ENCODE assay signal across 17 cellular contexts in genomic region chr9:84137968-84138367, GRCh38.
DNase-seq lines count a peak whose midpoint lies in the region; ATAC-seq and TF ChIP-seq lines count a peak whose summit lies in the region.
"Had no signal": no experiment of that assay in that cellular context is flagged by ENCODE, and none has a peak within 500 bp of the region (broad histone marks: within the 10 kb centered on the region; RNA-seq: fewer than 3 reads in every experiment).

No MANE protein-coding gene starts in this region.

- H3K27me3 ChIP-seq in breast epithelium: peaks cover 0 to 28% of the 10 kb centered on the region in 2 donors
- H3K27me3 ChIP-seq in WERI-Rb-1 (ENCODE audit: insufficient read depth, low read depth, severe bottlenecking): no peaks in the 10 kb centered on the region
- no peaks in the 10 kb centered on the region for H3K27me3 ChIP-seq in testis
- H3K27me3 ChIP-seq: SJCRH30 had no signal

- intact Hi-C loops in MCF 10A (cut with micrococcal nuclease) (loop anchor here (2.0 to 5.0 kb wide), 3 partner anchors 33 to 201 kb away; partner anchors contain the start of genes HNRNPK and RMI1), breast epithelium (cut with DNase I; ENCODE audit: low total_unique reads) (no loop called here), testis (cut with DNase I; ENCODE audit: low total_unique reads) (no loop called here)

- no peak overlapping the region for H3K4me3 ChIP-seq in breast epithelium
- no peak overlapping the region for H3K4me3 ChIP-seq in WERI-Rb-1 (ENCODE audit: low read depth, low read length)
- H3K4me3 ChIP-seq in fibroblast of pulmonary artery (replicated peaks; ENCODE audit: low read depth, low read length): no peak overlapping the region
- no peak overlapping the region for H3K4me3 ChIP-seq in testis
- H3K4me3 ChIP-seq: SJCRH30, stomach had no signal

- peaks cover 29% of the 10 kb centered on the region for H3K4me1 Mint-ChIP-seq in MCF 10A (ENCODE audit: insufficient read depth, unreplicated experiment)
- H3K4me1 Mint-ChIP-seq in endothelial cell (ENCODE audit: unreplicated experiment): no peaks in the 10 kb centered on the region

- CTCF ChIA-PET in MCF 10A (lab: Yijun Ruan, JAX): interaction anchor here (1.0 to 6.9 kb wide), 8 partner anchors 35 to 196 kb away, joined by 3 to 48 read pairs (median 3); no protein-coding TSS in a partner anchor

- H3K4me1 ChIP-seq in breast epithelium: no peaks in the 10 kb centered on the region
- peaks cover 10% of the 10 kb centered on the region for H3K4me1 ChIP-seq in testis

- no peaks in the 10 kb centered on the region for H3K9me3 ChIP-seq in breast epithelium
- no peaks in the 10 kb centered on the region for H3K9me3 ChIP-seq in WERI-Rb-1 (ENCODE audit: severe bottlenecking)
- H3K9me3 ChIP-seq in testis: no peaks in the 10 kb centered on the region
- H3K9me3 ChIP-seq: SJCRH30, stomach had no signal

- H3K36me3 ChIP-seq in breast epithelium (no peaks in the 10 kb centered on the region), WERI-Rb-1 (no peaks in the 10 kb centered on the region), testis (ENCODE audit: low read depth, missing control alignments) (no peaks in the 10 kb centered on the region)
- H3K36me3 ChIP-seq: SJCRH30, stomach had no signal

- peak; percentile 89 for DNase-seq in MCF 10A (ENCODE audit: unreplicated experiment)
- DNase-seq in breast epithelium (ENCODE audit: low spot score in 2 of 2): no peak
- DNase-seq in WERI-Rb-1: peak; percentile 17
- peak; percentile 66 for DNase-seq in fibroblast of pulmonary artery (ENCODE audit: low read depth)
- peak; percentile 63 for DNase-seq in testis
- no peak for DNase-seq in H4 (ENCODE audit: low spot score)
- no peak for DNase-seq in endothelial cell (ENCODE audit: low spot score)
- DNase-seq: activated CD4-positive, alpha-beta T cell treated with anti-CD3 and anti-CD28 coated beads, Interleukin-2, amount 10 ng/mL, durations not matched to agents 7 days and 5 days; activated naive CD4-positive, alpha-beta T cell treated with Interleukin-2 at 50 U/mL for 16 hours; activated T-cell treated with anti-CD3 and anti-CD28 coated beads for 4 hours; hippocampal formation; Karpas-422; kidney glomerular epithelial cell; NCI-H446; SJCRH30; stomach had no signal

- no peak overlapping the region for H3K4me3 Mint-ChIP-seq in MCF 10A (ENCODE audit: unreplicated experiment)
- H3K4me3 Mint-ChIP-seq in endothelial cell (ENCODE audit: unreplicated experiment): no peak overlapping the region
- H3K4me3 Mint-ChIP-seq: activated CD4-positive, alpha-beta T cell treated with anti-CD3 and anti-CD28 coated beads, Interleukin-2, amount 10 ng/mL, durations not matched to agents 7 days and 5 days had no signal

- POLR2A ChIA-PET in MCF 10A (lab: Yijun Ruan, JAX): interaction anchor here (0.7 to 6.3 kb wide), 25 partner anchors 9 to 217 kb away, joined by 3 to 130 read pairs (median 6); partner anchors contain the start of genes HNRNPK, KIF27 and RMI1

- TF ChIP-seq POLR2A in breast epithelium (IDR thresholded peaks at IDR 0.05): no peak
- TF ChIP-seq POLR2A in testis (IDR thresholded peaks at IDR 0.05): no peak

- peaks cover 6% of the 10 kb centered on the region for H3K36me3 Mint-ChIP-seq in MCF 10A (ENCODE audit: insufficient read depth, unreplicated experiment)
- H3K36me3 Mint-ChIP-seq in endothelial cell (ENCODE audit: low read depth, unreplicated experiment): no peaks in the 10 kb centered on the region

- peak overlapping the region; percentile 96 for H3K27ac Mint-ChIP-seq in MCF 10A (ENCODE audit: low read depth, unreplicated experiment)
- no peak overlapping the region for H3K27ac Mint-ChIP-seq in endothelial cell (ENCODE audit: unreplicated experiment)
- H3K27ac Mint-ChIP-seq: activated CD4-positive, alpha-beta T cell treated with anti-CD3 and anti-CD28 coated beads, Interleukin-2, amount 10 ng/mL, durations not matched to agents 7 days and 5 days had no signal

- H3K27me3 Mint-ChIP-seq in MCF 10A (ENCODE audit: insufficient read depth, unreplicated experiment) (no peaks in the 10 kb centered on the region), endothelial cell (ENCODE audit: unreplicated experiment) (peaks cover 4% of the 10 kb centered on the region)

- no TSS peak for BruUV-seq in MCF 10A (replicated peaks; lab: Mats Ljungman, UMichigan)

- H3K27ac ChIP-seq in breast epithelium (no peak overlapping the region), WERI-Rb-1 (no peak overlapping the region), testis (no peak overlapping the region)
- H3K27ac ChIP-seq: SJCRH30 had no signal

- no peak for ATAC-seq in GM21619 (IDR thresholded peaks at IDR 0.05; ENCODE audit: unreplicated experiment)

- H3K9me3 Mint-ChIP-seq in MCF 10A (ENCODE audit: unreplicated experiment) (no peaks in the 10 kb centered on the region), endothelial cell (ENCODE audit: unreplicated experiment) (no peaks in the 10 kb centered on the region)
- H3K9me3 Mint-ChIP-seq: activated CD4-positive, alpha-beta T cell treated with anti-CD3 and anti-CD28 coated beads, Interleukin-2, amount 10 ng/mL, durations not matched to agents 7 days and 5 days had no signal

- 83 to 88% methylated on average over 2 of the region's 2 CpGs for WGBS in testis, 2 donors

- no peak for TF ChIP-seq CTCF in MCF 10A (IDR thresholded peaks at IDR 0.05; ENCODE audit: unreplicated experiment)
- no peak for TF ChIP-seq CTCF in breast epithelium (IDR thresholded peaks at IDR 0.05)
- TF ChIP-seq CTCF in WERI-Rb-1 (IDR thresholded peaks at IDR 0.05; ENCODE audit: low read depth, low read length): no peak
- TF ChIP-seq CTCF in fibroblast of pulmonary artery (IDR thresholded peaks at IDR 0.05; ENCODE audit: low read length, missing control alignments): no peak
- TF ChIP-seq CTCF in testis (IDR thresholded peaks at IDR 0.05): no peak
- TF ChIP-seq CTCF in endothelial cell (IDR thresholded peaks at IDR 0.05; ENCODE audit: unreplicated experiment): no peak

Comparison
In these comparisons a context has a peak if more than half of its experiments do, and no peak if none do; other contexts are left out.
1. DNase-seq: peak in MCF 10A (single experiment), WERI-Rb-1 (single experiment), fibroblast of pulmonary artery (single experiment) and testis (single experiment); none in breast epithelium (0 of 2), H4 (single experiment) and endothelial cell (single experiment).